In genomic region chrX:110317820-110318663, GRCh38 we compare ENCODE assay signal across 1 cellular context.
TF ChIP-seq lines count a peak whose summit lies in the region.

TSS of gene AMMECR1 (minus strand) at chrX:110318085. CDS start at chrX:110318071, 14 bp downstream.

TF ChIP-seq in GM12878, 131 proteins besides CTCF, POLR2A, EP300 and RAD21 (continued from another document):
- 0 out of 2 replicates have a peak, but pooled peaks have one; percentile 43 for TF ChIP-seq ZNF687 (IDR thresholded peaks at IDR 0.05)
- no peak for TF ChIP-seq RELA (IDR thresholded peaks at IDR 0.05; ENCODE audit: borderline replicate concordance, partially characterized antibody)
- TF ChIP-seq NRF1 (conservative IDR thresholded peaks at IDR 0.05; ENCODE audit: low read depth, low read length) = no peak
- TF ChIP-seq SP1 (IDR thresholded peaks at IDR 0.05; ENCODE audit: low read depth, low read length) = no peak
- no peak for TF ChIP-seq NR2F1 (conservative IDR thresholded peaks at IDR 0.05)
- no peak for TF ChIP-seq RBBP5 (conservative IDR thresholded peaks at IDR 0.05)
- TF ChIP-seq FOS (IDR thresholded peaks at IDR 0.05; ENCODE audit: borderline replicate concordance, extremely low read depth, insufficient read length) = no peak
- 0 out of 2 replicates have a peak, but pooled peaks have one; percentile 49 for TF ChIP-seq DPF2 (IDR thresholded peaks at IDR 0.05)
- TF ChIP-seq ZBTB11 (CRISPR knock-in tag; IDR thresholded peaks at IDR 0.05) = 0 out of 2 replicates have a peak, but pooled peaks have one; percentile 12
- TF ChIP-seq POLR2AphosphoS5 (IDR thresholded peaks at IDR 0.05; ENCODE audit: low read length) = peak; percentile 60; the same call in 1 of the 2 replicates
- peak; percentile 73 for TF ChIP-seq NBN (IDR thresholded peaks at IDR 0.05)
- TF ChIP-seq SREBF2 (IDR thresholded peaks at IDR 0.05; ENCODE audit: low read length) = no peak
- 0 out of 2 replicates have a peak, but pooled peaks have one; percentile 49 for TF ChIP-seq RELB (IDR thresholded peaks at IDR 0.05; ENCODE audit: low read depth)
- TF ChIP-seq PML (IDR thresholded peaks at IDR 0.05; ENCODE audit: low read length) = peak; percentile 37; the same call in 1 of the 2 replicates
- TF ChIP-seq SMARCA5 (IDR thresholded peaks at IDR 0.05) = 0 out of 2 replicates have a peak, but pooled peaks have one; percentile 53
- TF ChIP-seq MAX (IDR thresholded peaks at IDR 0.05; ENCODE audit: low read depth, low read length) = peak; percentile 50; the same call in 1 of the 2 replicates
- no peak for TF ChIP-seq IRF3 (IDR thresholded peaks at IDR 0.05)
- no peak for TF ChIP-seq SUZ12 (IDR thresholded peaks at IDR 0.05; ENCODE audit: unreplicated experiment)
- TF ChIP-seq IKZF2 (IDR thresholded peaks at IDR 0.05) = peak; percentile 37 to 44; a peak in 2 of 4 replicates
- no peak; the same call in 1 of the 2 replicates for TF ChIP-seq LARP7 (IDR thresholded peaks at IDR 0.05)
- TF ChIP-seq REST (IDR thresholded peaks at IDR 0.05; ENCODE audit: low read depth, low read length) = no peak
- peak; percentile 90 for TF ChIP-seq TAF1 (IDR thresholded peaks at IDR 0.05; ENCODE audit: borderline replicate concordance, low read depth, low read length)
- TF ChIP-seq YY1 (IDR thresholded peaks at IDR 0.05; ENCODE audit: low read depth, low read length) = peak; percentile 96
- no peak for TF ChIP-seq RAD51 (IDR thresholded peaks at IDR 0.05)
- TF ChIP-seq BHLHE40 (IDR thresholded peaks at IDR 0.05; ENCODE audit: borderline replicate concordance in 1 of 2, low read depth in 2 of 2, low read length in 1 of 2) = peak; percentile 65 to 86; a peak in 3 of 4 replicates
- TF ChIP-seq ZZZ3 (IDR thresholded peaks at IDR 0.05; ENCODE audit: control insufficient read depth, insufficient read length, low read depth) = no peak
- TF ChIP-seq MLLT1 (IDR thresholded peaks at IDR 0.05) = no peak
- TF ChIP-seq SMAD5 (IDR thresholded peaks at IDR 0.05; ENCODE audit: low read depth) = 0 out of 2 replicates have a peak, but pooled peaks have one; percentile 50
- TF ChIP-seq IRF5 (IDR thresholded peaks at IDR 0.05; ENCODE audit: borderline replicate concordance) = no peak
- TF ChIP-seq PRDM15 (CRISPR knock-in tag; IDR thresholded peaks at IDR 0.05) = no peak
- peak; percentile 40; the same call in 1 of the 2 replicates for TF ChIP-seq GATAD2B (conservative IDR thresholded peaks at IDR 0.05; ENCODE audit: low read depth)
- TF ChIP-seq RFX5 (IDR thresholded peaks at IDR 0.05; ENCODE audit: low read depth, low read length) = 0 out of 2 replicates have a peak, but pooled peaks have one; percentile 9
